ENCODE assay signal across 17 cellular contexts in genomic region chr3:190318666-190319065, GRCh38. TPM values are rescaled to one million over a fixed set of nuclear protein-coding genes. Genes with fewer than 3 reads are reported as not detected.
DNase-seq lines count a peak whose midpoint lies in the region; ATAC-seq and TF ChIP-seq lines count a peak whose summit lies in the region.
"Had no signal": no experiment of that assay in that cellular context is flagged by ENCODE, and none has a peak within 500 bp of the region (broad histone marks: within the 10 kb centered on the region; RNA-seq: fewer than 3 reads in every experiment).

No MANE protein-coding gene starts in this region.

- H3F3A ChIP-seq in neural progenitor cell (ENCODE audit: low read depth): no peaks in the 10 kb centered on the region

- H3K4me3 Mint-ChIP-seq in neural progenitor cell: peak overlapping the region; percentile 23
- H3K4me3 Mint-ChIP-seq: central memory CD8-positive, alpha-beta T cell; mesothelial cell of epicardium; T-cell had no signal

- no peak overlapping the region for H3K27ac Mint-ChIP-seq in neural progenitor cell
- H3K27ac Mint-ChIP-seq: mesothelial cell of epicardium, T-cell had no signal

- peak; percentile 6 for DNase-seq in DMS79 (lab: John Stamatoyannopoulos, UW)
- DNase-seq in DMS79 treated with DMSO at 0.1 percent for 48 hours (lab: John Stamatoyannopoulos, UW): no peak
- no peak for DNase-seq in IMR-90
- DNase-seq in neural progenitor cell (ENCODE audit: low spot score): no peak
- no peak for DNase-seq in inferior parietal cortex (ENCODE audit: extremely low spot score)
- no peak for DNase-seq in lower lobe of right lung
- DNase-seq: EL, GOT3, T-cell, trophoblast cell had no signal

- no peak for TF ChIP-seq CTCF in IMR-90 (conservative IDR thresholded peaks at IDR 0.05; ENCODE audit: low read depth, low read length)
- TF ChIP-seq CTCF in neural progenitor cell (IDR thresholded peaks at IDR 0.05): no peak
- TF ChIP-seq CTCF in lower lobe of right lung (IDR thresholded peaks at IDR 0.05): no peak

- H3K79me1 ChIP-seq in IMR-90 (ENCODE audit: low read depth in 1 of 2, low read length in 2 of 2): peaks cover 10 to 35% of the 10 kb centered on the region in 2 experiments

- peaks cover 2% of the 10 kb centered on the region; the same call in 1 of the 2 replicates for H3K9me1 ChIP-seq in IMR-90 (ENCODE audit: insufficient read depth, low read length)

- no peak overlapping the region for H2BK120ac ChIP-seq in IMR-90 (ENCODE audit: low read depth, low read length)

- H4K8ac ChIP-seq in IMR-90 (ENCODE audit: low read depth in 2 of 2, low read length in 2 of 2): no peak overlapping the region

- no peak overlapping the region for H3K9ac ChIP-seq in IMR-90 (ENCODE audit: low read depth, low read length)
- no peak overlapping the region for H3K9ac ChIP-seq in endocrine pancreas (ENCODE audit: control insufficient read depth, insufficient read depth, low read length)
- no peak overlapping the region for H3K9ac ChIP-seq in neural progenitor cell
- H3K9ac ChIP-seq: BLaER1 treated with 17β-estradiol and CSF1 and Interleukin-3, amounts not matched to agents 10 nM and 100 nM had no signal

- H3K4me3 ChIP-seq in IMR-90 (ENCODE audit: insufficient read depth, low read depth, low read length) (no peak overlapping the region), endocrine pancreas (ENCODE audit: control insufficient read depth, insufficient read depth, low read length) (peak overlapping the region; percentile 7), neural progenitor cell (no peak overlapping the region), lower lobe of right lung (no peak overlapping the region)
- H3K4me3 ChIP-seq: BLaER1 treated with 17β-estradiol and CSF1 and Interleukin-3, amounts not matched to agents 10 nM and 100 nM had no signal

- in situ Hi-C loops in IMR-90 (cut with MboI; ENCODE audit: low sequenced_read_pairs): loop anchor here (5.0 kb wide), 1 partner anchor 96 kb away; no protein-coding TSS in a partner anchor

- H2BK20ac ChIP-seq in IMR-90 (ENCODE audit: low read depth, low read length): no peak overlapping the region

- no peak overlapping the region for H2AK9ac ChIP-seq in IMR-90 (replicated peaks; ENCODE audit: low read depth, low read length, poor library complexity)

- no peak overlapping the region for H4K91ac ChIP-seq in IMR-90 (ENCODE audit: insufficient read depth, low read depth, low read length)

- dilution Hi-C loops in IMR-90 (cut with HindIII; ENCODE audit: low sequenced_read_pairs, unreplicated experiment): no loop called here

- no peak overlapping the region for H3K18ac ChIP-seq in IMR-90 (ENCODE audit: low read depth, low read length)

- H2BK15ac ChIP-seq in IMR-90 (ENCODE audit: low read depth, low read length): no peak overlapping the region

- no peak overlapping the region for H2AK5ac ChIP-seq in IMR-90 (ENCODE audit: low read depth, low read length)

- no peak overlapping the region for H3K27ac ChIP-seq in IMR-90 (ENCODE audit: insufficient read depth, low read length)
- no peak overlapping the region for H3K27ac ChIP-seq in neural progenitor cell
- no peak overlapping the region for H3K27ac ChIP-seq in lower lobe of right lung
- H3K27ac ChIP-seq: 22Rv1; BLaER1 treated with 17β-estradiol and CSF1 and Interleukin-3, amounts not matched to agents 10 nM and 100 nM; neutrophil had no signal

- H3K36me3 ChIP-seq in IMR-90 (ENCODE audit: control insufficient read depth, insufficient read depth, low read length) (no peaks in the 10 kb centered on the region), endocrine pancreas (ENCODE audit: control insufficient read depth, insufficient read depth, low read length) (no peaks in the 10 kb centered on the region), neural progenitor cell (no peaks in the 10 kb centered on the region), lower lobe of right lung (no peaks in the 10 kb centered on the region)
- H3K36me3 ChIP-seq: BLaER1 treated with 17β-estradiol and CSF1 and Interleukin-3, amounts not matched to agents 10 nM and 100 nM; neutrophil had no signal

- no peak overlapping the region for H2BK5ac ChIP-seq in IMR-90 (ENCODE audit: low read depth, low read length, poor library complexity, severe bottlenecking)

- no peak overlapping the region for H3K56ac ChIP-seq in IMR-90 (ENCODE audit: extremely low read depth, insufficient read depth, low read length)

- peaks cover under 1% of the 10 kb centered on the region for H3K36me3 Mint-ChIP-seq in neural progenitor cell
- H3K36me3 Mint-ChIP-seq: mesothelial cell of epicardium, T-cell had no signal

- peaks cover 13% of the 10 kb centered on the region for H3K27me3 Mint-ChIP-seq in neural progenitor cell (ENCODE audit: insufficient read depth, low read depth)

- WGBS in IMR-90 (ENCODE audit: extremely low coverage in 2 of 2, insufficient read length in 1 of 2), 2 experiments: no CpG with 5 or more reads among the region's 5 CpGs

- H3K9me3 ChIP-seq in IMR-90 (ENCODE audit: control insufficient read depth, insufficient read depth, low read length) (no peaks in the 10 kb centered on the region), endocrine pancreas (ENCODE audit: control insufficient read depth, low read length) (no peaks in the 10 kb centered on the region), neural progenitor cell (ENCODE audit: low read depth) (no peaks in the 10 kb centered on the region), lower lobe of right lung (no peaks in the 10 kb centered on the region)
- H3K9me3 ChIP-seq: neutrophil had no signal

- no peaks in the 10 kb centered on the region for H4K20me1 ChIP-seq in IMR-90 (ENCODE audit: insufficient read depth, low read length)
- no peaks in the 10 kb centered on the region for H4K20me1 ChIP-seq in neural progenitor cell (ENCODE audit: low read depth)
- H4K20me1 ChIP-seq: BLaER1 treated with 17β-estradiol and CSF1 and Interleukin-3, amounts not matched to agents 10 nM and 100 nM had no signal

- no peaks in the 10 kb centered on the region for H3K79me2 ChIP-seq in neural progenitor cell (ENCODE audit: low read depth)

- H3K27me3 ChIP-seq in IMR-90 (ENCODE audit: control insufficient read depth, insufficient read depth, low read length) (no peaks in the 10 kb centered on the region), endocrine pancreas (ENCODE audit: control insufficient read depth, insufficient read depth, low read length) (no peaks in the 10 kb centered on the region), neural progenitor cell (peaks cover 34% of the 10 kb centered on the region), lower lobe of right lung (ENCODE audit: low read depth) (no peaks in the 10 kb centered on the region)
- H3K27me3 ChIP-seq: BLaER1 treated with 17β-estradiol and CSF1 and Interleukin-3, amounts not matched to agents 10 nM and 100 nM had no signal

- intact Hi-C loops in IMR-90 (cut with micrococcal nuclease): no loop called here
- intact Hi-C loops in lower lobe of right lung (cut with DNase I): no loop called here

- no peak for TF ChIP-seq RAD21 in IMR-90 (IDR thresholded peaks at IDR 0.05; ENCODE audit: low read length)

- BruUV-seq in IMR-90 (replicated peaks; lab: Mats Ljungman, UMichigan): no TSS peak

- H3K4me2 ChIP-seq in IMR-90 (ENCODE audit: low read depth, low read length): no peak overlapping the region
- H3K4me2 ChIP-seq in neural progenitor cell: no peak overlapping the region
- H3K4me2 ChIP-seq: BLaER1 treated with 17β-estradiol and CSF1 and Interleukin-3, amounts not matched to agents 10 nM and 100 nM had no signal

- H3K23ac ChIP-seq in IMR-90 (ENCODE audit: low read depth, low read length): peak overlapping the region; percentile 23; the same call in 1 of the 2 replicates

- peak overlapping the region; percentile 9 for H2AFZ ChIP-seq in IMR-90 (replicated peaks; ENCODE audit: low read length, poor library complexity)
- no peak overlapping the region for H2AFZ ChIP-seq in neural progenitor cell (replicated peaks)

- POLR2A ChIA-PET in IMR-90 (lab: Charles Lee; ENCODE audit: unreplicated experiment): no interaction called here

- no peak overlapping the region for H3K4ac ChIP-seq in IMR-90 (ENCODE audit: low read depth, low read length)

- ATAC-seq in IMR-90 (ENCODE audit: low read depth) (no peak), HG02763 (IDR thresholded peaks at IDR 0.05; ENCODE audit: unreplicated experiment) (no peak), lower lobe of right lung (no peak)
- ATAC-seq: T-cell had no signal

- CTCF ChIA-PET in IMR-90 (lab: Yijun Ruan, JAX): interaction anchor here (0.9 to 2.3 kb wide), 3 partner anchors 65 to 357 kb away, joined by 4 to 6 read pairs (median 4); no protein-coding TSS in a partner anchor

- no peak overlapping the region; the same call in 1 of the 2 replicates for H3K14ac ChIP-seq in IMR-90 (replicated peaks; ENCODE audit: low read depth, low read length)

- no peak overlapping the region for H4K5ac ChIP-seq in IMR-90 (ENCODE audit: low read depth, low read length)

- H3K4me1 Mint-ChIP-seq in neural progenitor cell: peaks cover 35% of the 10 kb centered on the region

- TF ChIP-seq POLR2A in IMR-90 (IDR thresholded peaks at IDR 0.05; ENCODE audit: low read depth, low read length): no peak

- H3K9me3 Mint-ChIP-seq in neural progenitor cell: peaks cover 1% of the 10 kb centered on the region
- H3K9me3 Mint-ChIP-seq: central memory CD8-positive, alpha-beta T cell; mesothelial cell of epicardium; T-cell had no signal

- H3K4me1 ChIP-seq in IMR-90 (ENCODE audit: control insufficient read depth, insufficient read depth, low read length) (peaks cover 7% of the 10 kb centered on the region; the same call in 1 of the 2 replicates), endocrine pancreas (ENCODE audit: control insufficient read depth, insufficient read depth, low read length) (no peaks in the 10 kb centered on the region), neural progenitor cell (peaks cover 3% of the 10 kb centered on the region), lower lobe of right lung (peaks cover 16% of the 10 kb centered on the region)

TF ChIP-seq in IMR-90, 13 proteins besides CTCF, POLR2A, EP300 and RAD21 (continues in another document):
- TF ChIP-seq MXI1 (IDR thresholded peaks at IDR 0.05; ENCODE audit: borderline replicate concordance, low read depth, low read length) (no peak), FOS (IDR thresholded peaks at IDR 0.05; ENCODE audit: low read depth, low read length) (no peak), MAFK (IDR thresholded peaks at IDR 0.05; ENCODE audit: low read depth, low read length) (no peak), NFE2L2 (IDR thresholded peaks at IDR 0.05; ENCODE audit: low read depth, low read length) (no peak)

RNA-seq across cellular contexts. Expression of gene CLDN1, which starts 3.6 kb away (rescaled TPM):
- 4.7 and 7.2 TPM in 2 replicates for total RNA-seq in IMR-90 (2012; rRNA removed)
- 6.3 and 7.3 TPM in 2 replicates for polyA plus RNA-seq in IMR-90 (2012; rRNA removed)
- polyA plus RNA-seq in IMR-90 (2012; cell fraction: cytosol; rRNA removed): 3.2 and 5.2 TPM in 2 replicates
- polyA plus RNA-seq in IMR-90 (2012; cell fraction: nucleus; rRNA removed; ENCODE audit: low replicate concordance): 2.0 and 8.6 TPM in 2 replicates
- total RNA-seq in neural progenitor cell (ENCODE audit: low replicate concordance): 0.24 and 0.34 TPM in 2 replicates
- 5.2 TPM for total RNA-seq in lower lobe of right lung
